14 cellular contexts compared by ENCODE assay signal in genomic region chr2:206423147-206423546, GRCh38. TPM values are rescaled to one million over a fixed set of nuclear protein-coding genes. Genes with fewer than 3 reads are reported as not detected.
DNase-seq lines count a peak whose midpoint lies in the region; ATAC-seq, FAIRE-seq and TF ChIP-seq lines count a peak whose summit lies in the region.
"Had no signal": no experiment of that assay in that cellular context is flagged by ENCODE, and none has a peak within 500 bp of the region (broad histone marks: within the 10 kb centered on the region; RNA-seq: fewer than 3 reads in every experiment).

No MANE protein-coding gene starts in this region.

- H3K4me1 ChIP-seq in endothelial cell of umbilical vein (ENCODE audit: control insufficient read depth, extremely low read depth, insufficient read depth, low read length): peaks cover 32% of the 10 kb centered on the region
- H3K4me1 ChIP-seq in suprapubic skin: no peaks in the 10 kb centered on the region
- H3K4me1 ChIP-seq: BLaER1 treated with 17β-estradiol and CSF1 and Interleukin-3, amounts not matched to agents 10 nM and 100 nM; heart right ventricle; psoas muscle had no signal

- DNase-seq in DMS153 treated with DMSO at 0.1 percent for 48 hours (lab: John Stamatoyannopoulos, UW; ENCODE audit: unreplicated experiment): peak; percentile 38
- DNase-seq in NCI-H774 (lab: John Stamatoyannopoulos, UW): peak; percentile 58
- DNase-seq in endothelial cell of umbilical vein (ENCODE audit: low read depth, low spot score): peak; percentile 62
- DNase-seq in stimulated activated CD8-positive, alpha-beta memory T cell treated with anti-CD3 and anti-CD28 coated beads, Interleukin-4, amount 100 ng/mL, for 48 hours: no peak
- DNase-seq in suprapubic skin (ENCODE audit: low spot score in 2 of 2): no peak
- no peak for DNase-seq in DMS79 treated with DMSO at 0.1 percent for 48 hours (lab: John Stamatoyannopoulos, UW)
- no peak for DNase-seq in LoVo (ENCODE audit: low spot score)
- DNase-seq: activated CD4-positive, alpha-beta T cell treated with anti-CD3 and anti-CD28 coated beads, Interleukin-2, amount 50 U/mL, for 4 hours; activated naive CD4-positive, alpha-beta T cell; heart right ventricle; NCI-H2171 treated with DMSO at 0.1 percent for 48 hours; psoas muscle had no signal

- BruUV-seq in endothelial cell of umbilical vein (replicated peaks; lab: Mats Ljungman, UMichigan): no TSS peak

- H3K79me2 ChIP-seq in endothelial cell of umbilical vein (ENCODE audit: control insufficient read depth, insufficient read depth, low read length): no peaks in the 10 kb centered on the region

- POLR2A ChIA-PET in endothelial cell of umbilical vein (lab: Charles Lee): no interaction called here

- TF ChIP-seq POLR2A in endothelial cell of umbilical vein (IDR thresholded peaks at IDR 0.05; ENCODE audit: low read depth, low read length): no peak
- no peak for TF ChIP-seq POLR2A in suprapubic skin (IDR thresholded peaks at IDR 0.05)

- intact Hi-C loops in endothelial cell of umbilical vein (cut with micrococcal nuclease): loop anchor here (5.0 kb wide), 1 partner anchor 146 kb away; no protein-coding TSS in a partner anchor

- H4K20me1 ChIP-seq in endothelial cell of umbilical vein (replicated peaks; ENCODE audit: control insufficient read depth, extremely low read depth, insufficient read depth, low read length): no peaks in the 10 kb centered on the region
- H4K20me1 ChIP-seq: BLaER1 treated with 17β-estradiol and CSF1 and Interleukin-3, amounts not matched to agents 10 nM and 100 nM had no signal

- TF ChIP-seq CTCF in endothelial cell of umbilical vein (IDR thresholded peaks at IDR 0.05; ENCODE audit: extremely low read depth in 1 of 2, insufficient read depth in 1 of 2, low read depth in 1 of 2, low read length in 2 of 2) (no peak), suprapubic skin (IDR thresholded peaks at IDR 0.05) (no peak)

- H3K27me3 ChIP-seq in endothelial cell of umbilical vein (ENCODE audit: control insufficient read depth in 2 of 2, insufficient read depth in 2 of 2, low read length in 2 of 2) (no peaks in the 10 kb centered on the region), suprapubic skin (no peaks in the 10 kb centered on the region)
- H3K27me3 ChIP-seq: BLaER1 treated with 17β-estradiol and CSF1 and Interleukin-3, amounts not matched to agents 10 nM and 100 nM; heart right ventricle had no signal

- dilution Hi-C loops in endothelial cell of umbilical vein (cut with MboI; ENCODE audit: extremely low pct_ligation_motif_present, low sequenced_read_pairs): no loop called here

- no peak overlapping the region for H3K9ac ChIP-seq in endothelial cell of umbilical vein (replicated peaks; ENCODE audit: extremely low read depth, insufficient read depth, low read length)
- H3K9ac ChIP-seq: BLaER1 treated with 17β-estradiol and CSF1 and Interleukin-3, amounts not matched to agents 10 nM and 100 nM had no signal

- no peak overlapping the region for H2AFZ ChIP-seq in endothelial cell of umbilical vein (ENCODE audit: low read depth, low read length)

- H3K9me3 ChIP-seq in endothelial cell of umbilical vein (replicated peaks; ENCODE audit: control insufficient read depth, insufficient read depth, low read length): no peaks in the 10 kb centered on the region
- H3K9me3 ChIP-seq in suprapubic skin: no peaks in the 10 kb centered on the region
- H3K9me3 ChIP-seq: psoas muscle had no signal

- FAIRE-seq in endothelial cell of umbilical vein (lab: Jason Lieb, UNC): peak; percentile 84

- H3K27ac ChIP-seq in endothelial cell of umbilical vein (ENCODE audit: insufficient read depth, low read depth, low read length) (peak overlapping the region; percentile 25), suprapubic skin (no peak overlapping the region)
- H3K27ac ChIP-seq: BLaER1 treated with 17β-estradiol and CSF1 and Interleukin-3, amounts not matched to agents 10 nM and 100 nM; heart right ventricle; psoas muscle had no signal

- 61% methylated on average over 2 of the region's 2 CpGs for WGBS in suprapubic skin

- no peaks in the 10 kb centered on the region for H3K9me1 ChIP-seq in endothelial cell of umbilical vein (replicated peaks; ENCODE audit: control insufficient read depth, extremely low read depth, insufficient read depth, low read length)

- no peak for TF ChIP-seq EP300 in suprapubic skin (IDR thresholded peaks at IDR 0.05)

- H3K36me3 ChIP-seq in endothelial cell of umbilical vein (ENCODE audit: control insufficient read depth in 2 of 2, extremely low read depth in 1 of 2, insufficient read depth in 2 of 2, low read length in 2 of 2) (no peaks in the 10 kb centered on the region), suprapubic skin (no peaks in the 10 kb centered on the region)
- H3K36me3 ChIP-seq: heart right ventricle had no signal

- no peak overlapping the region for H3K4me3 ChIP-seq in endothelial cell of umbilical vein (replicated peaks in 1 of 3; ENCODE audit: insufficient read depth in 1 of 3, low read depth in 1 of 3, low read length in 3 of 3)
- no peak overlapping the region for H3K4me3 ChIP-seq in suprapubic skin
- H3K4me3 ChIP-seq: BLaER1 treated with 17β-estradiol and CSF1 and Interleukin-3, amounts not matched to agents 10 nM and 100 nM; heart right ventricle; psoas muscle had no signal

- CTCF ChIA-PET in endothelial cell of umbilical vein (lab: Charles Lee): interaction anchor here (1.4 to 4.2 kb wide), 3 partner anchors 13 to 31 kb away, joined by 5 to 20 read pairs (median 9); partner anchors contain the start of gene ADAM23

- peak overlapping the region; percentile 77 for H3K4me2 ChIP-seq in endothelial cell of umbilical vein (ENCODE audit: insufficient read depth, low read length)
- H3K4me2 ChIP-seq: BLaER1 treated with 17β-estradiol and CSF1 and Interleukin-3, amounts not matched to agents 10 nM and 100 nM had no signal

- peak; percentile 80 for ATAC-seq in GM21619 (IDR thresholded peaks at IDR 0.05; ENCODE audit: unreplicated experiment)
- ATAC-seq: psoas muscle had no signal

TF ChIP-seq in endothelial cell of umbilical vein, 7 proteins besides CTCF, POLR2A, EP300 and RAD21:
- TF ChIP-seq MAX (IDR thresholded peaks at IDR 0.05; ENCODE audit: insufficient read depth, insufficient read length) (no peak), GATA2 (IDR thresholded peaks at IDR 0.05; ENCODE audit: insufficient read depth, insufficient read length, low read depth, low read length) (no peak)

RNA-seq across cellular contexts. Expression of gene ADAM23, which starts 20.2 kb away (rescaled TPM):
- total RNA-seq in endothelial cell of umbilical vein (20.6 and 38.5 TPM in 2 replicates), suprapubic skin (1 to 10 TPM in 1 of 4 donors, under 1 TPM in 3; 0.24 to 1.8 (median 0.52) TPM)
- polyA plus RNA-seq in endothelial cell of umbilical vein: 15.8 and 20.6 TPM in 2 replicates
- polyA plus RNA-seq in endothelial cell of umbilical vein (2011; cell fraction: cytosol; rRNA removed): 30.9 and 31.9 TPM in 2 replicates
- polyA plus RNA-seq in endothelial cell of umbilical vein (2011; cell fraction: nucleus; rRNA removed): 19.9 and 23.7 TPM in 2 replicates
- polyA plus RNA-seq in endothelial cell of umbilical vein (2012): 23.6 and 33.5 TPM in 2 replicates
- 35.4 and 36.0 TPM in 2 replicates for polyA minus RNA-seq in endothelial cell of umbilical vein
- polyA minus RNA-seq in endothelial cell of umbilical vein (2011; cell fraction: cytosol; rRNA and poly(A)+ RNA removed): not detected
- 23.1 and 28.1 TPM in 2 replicates for polyA minus RNA-seq in endothelial cell of umbilical vein (2011; cell fraction: nucleus; rRNA and poly(A)+ RNA removed)

Comparison
In these comparisons a context has a peak if more than half of its experiments do, and no peak if none do; other contexts are left out.
1. DNase-seq: peak in DMS153 treated with DMSO at 0.1 percent for 48 hours (single experiment), NCI-H774 (single experiment) and endothelial cell of umbilical vein (single experiment); none in stimulated activated CD8-positive, alpha-beta memory T cell treated with anti-CD3 and anti-CD28 coated beads, Interleukin-4, amount 100 ng/mL, for 48 hours (single experiment), suprapubic skin (0 of 2), DMS79 treated with DMSO at 0.1 percent for 48 hours (single experiment) and LoVo (single experiment).